ENCODE assay signal across 20 cellular contexts in genomic region chr12:66768293-66768692, GRCh38.
"Had no signal": no experiment of that assay in that cellular context is flagged by ENCODE, and none has a peak within 500 bp of the region (broad histone marks: within the 10 kb centered on the region; RNA-seq: fewer than 3 reads in every experiment).

No MANE protein-coding gene starts in this region.

- ATAC-seq: activated naive CD8-positive, alpha-beta T cell treated with anti-CD3 and anti-CD28 coated beads, Interleukin-2, amount 50 U/mL, for 24 hours; effector memory CD8-positive, alpha-beta T cell; naive thymus-derived CD8-positive, alpha-beta T cell; sciatic nerve; stimulated activated effector memory CD8-positive, alpha-beta T cell treated with anti-CD3 and anti-CD28 coated beads, Interleukin-12 subunit alpha, Interleukin-12 subunit beta, amount 100 ng/mL, for 72 hours had no signal

- H3K27me3 ChIP-seq: esophagus squamous epithelium, ovary, testis, upper lobe of left lung had no signal

- H3K27ac ChIP-seq: esophagus squamous epithelium, ovary, testis, upper lobe of left lung had no signal

- H3K4me1 ChIP-seq: esophagus squamous epithelium, testis, upper lobe of left lung had no signal

- H3K36me3 ChIP-seq: esophagus squamous epithelium, ovary, upper lobe of left lung had no signal

- H3K9me3 ChIP-seq: esophagus squamous epithelium, ovary, testis, upper lobe of left lung had no signal

- H3K4me3 ChIP-seq: esophagus squamous epithelium, ovary, smooth muscle cell, testis, upper lobe of left lung had no signal

- DNase-seq: activated CD4-positive, alpha-beta T cell treated with anti-CD3 and anti-CD28 coated beads, Interleukin-2, amount 10 ng/mL, durations not matched to agents 7 days and 5 days; activated CD8-positive, alpha-beta memory T cell treated with anti-CD3 and anti-CD28 coated beads, Interleukin-2, amount 50 U/mL, for 4 hours; activated effector memory CD4-positive, alpha-beta T cell treated with Interleukin-2 at 50 U/mL for 16 hours; activated naive CD4-positive, alpha-beta T cell treated with anti-CD3 and anti-CD28 coated beads, Interleukin-2, amount 10 ng/mL, durations not matched to agents 7 days and 5 days; activated naive CD8-positive, alpha-beta T cell treated with anti-CD3 and anti-CD28 coated beads, Interleukin-2, amount 50 U/mL, for 24 hours; activated T-cell treated with anti-CD3 and anti-CD28 coated beads, Interleukin-2, amount 50 U/mL, for 48 hours; anterior cingulate cortex; caudate nucleus; effector memory CD8-positive, alpha-beta T cell; esophagus squamous epithelium; mesenchymal stem cell; naive thymus-derived CD8-positive, alpha-beta T cell; ovary; stimulated activated CD4-positive, alpha-beta T cell treated with anti-CD3 and anti-CD28 coated beads, Interleukin-4, amount 100 ng/mL, for 24 hours; T1000; testis; upper lobe of left lung had no signal
